13 cellular contexts compared by ENCODE assay signal in the genomic region with DNA sequence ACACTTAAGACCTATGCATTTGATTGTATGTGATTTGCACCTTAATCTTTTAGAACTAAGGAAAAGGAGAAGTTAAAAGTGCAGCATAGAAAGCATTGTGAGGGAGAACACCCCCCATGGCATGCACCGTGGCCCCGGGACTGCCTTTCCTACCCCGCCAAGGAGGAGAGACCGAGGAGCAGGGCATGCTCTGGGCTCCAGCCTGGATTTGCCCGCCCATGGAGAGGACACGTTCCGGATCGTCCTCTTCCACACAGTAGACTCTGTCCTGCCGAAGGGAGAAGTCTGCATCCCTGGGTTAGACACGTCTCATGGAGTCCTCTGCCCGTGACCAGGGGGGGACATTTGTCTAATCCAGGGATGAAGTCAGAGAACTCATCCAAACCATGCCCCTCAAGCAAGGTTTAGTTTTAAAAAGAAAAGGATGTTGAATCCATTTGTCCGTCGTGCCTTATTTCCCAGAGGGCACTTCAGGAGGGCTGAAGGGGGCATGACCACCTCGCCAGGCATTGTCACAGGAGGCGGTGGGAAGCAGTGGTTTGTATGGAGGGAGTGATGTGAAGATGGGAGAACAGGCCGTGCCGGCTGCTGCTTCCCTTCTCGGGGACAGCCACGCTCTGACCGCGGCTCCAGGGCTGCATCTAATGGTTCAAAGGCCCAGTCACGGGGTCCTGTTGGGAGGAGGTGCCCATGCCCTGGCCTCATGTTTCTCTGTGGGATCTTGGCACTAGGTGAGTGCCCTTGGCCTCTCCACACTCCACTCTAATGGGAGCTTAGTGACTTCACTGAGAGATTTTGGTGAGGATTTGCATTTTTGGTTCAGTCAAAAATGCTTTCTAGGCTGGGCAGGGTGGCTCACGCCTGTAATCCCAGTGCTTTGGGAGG.
DNase-seq lines count a peak whose midpoint lies in the region; ATAC-seq, FAIRE-seq and TF ChIP-seq lines count a peak whose summit lies in the region.
"Had no signal": no experiment of that assay in that cellular context is flagged by ENCODE, and none has a peak within 500 bp of the region (broad histone marks: within the 10 kb centered on the region; RNA-seq: fewer than 3 reads in every experiment).

No MANE protein-coding gene starts in this region.

- peaks cover 44% of the 10 kb centered on the region for H3K9me3 Mint-ChIP-seq in WTC11

- H2AFZ ChIP-seq in DND-41 (ENCODE audit: low read depth, low read length), result no peak overlapping the region

- no peak for TF ChIP-seq EP300 in A549 (IDR thresholded peaks at IDR 0.05)

- H3K4me3 ChIP-seq in A549 (no peak overlapping the region), DND-41 (ENCODE audit: low read depth in 1 of 2, low read length in 2 of 2) (no peak overlapping the region), mucosa of descending colon (no peak overlapping the region)
- H3K4me3 ChIP-seq: BLaER1 had no signal

- H3K27me3 ChIP-seq in DND-41 (ENCODE audit: insufficient read depth, low read length, poor library complexity), result no peaks in the 10 kb centered on the region
- H3K27me3 ChIP-seq: BLaER1 had no signal

- 0 out of 2 replicates have a peak, but pooled peaks cover 10% of the 10 kb centered on the region for H4K20me1 ChIP-seq in DND-41 (ENCODE audit: insufficient read depth, low read length)

- H3K79me2 ChIP-seq in DND-41 (ENCODE audit: insufficient read depth, low read length), result no peaks in the 10 kb centered on the region

- H3K27ac ChIP-seq in A549, result no peak overlapping the region
- H3K27ac ChIP-seq in DND-41 (ENCODE audit: low read length), result no peak overlapping the region
- H3K27ac ChIP-seq: BLaER1 had no signal

- H3K27ac Mint-ChIP-seq in WTC11, result no peak overlapping the region
- H3K27ac Mint-ChIP-seq: H9 had no signal

- H3K36me3 Mint-ChIP-seq in WTC11, result peaks cover 62% of the 10 kb centered on the region

- H3K4me3 Mint-ChIP-seq in WTC11, result no peak overlapping the region
- H3K4me3 Mint-ChIP-seq: H9 had no signal

- 89% methylated on average over 23 of the region's 23 CpGs for WGBS in A549 (ENCODE audit: missing lambda C conversion rate)

- no peaks in the 10 kb centered on the region for H3K4me1 Mint-ChIP-seq in WTC11
- H3K4me1 Mint-ChIP-seq: H9 had no signal

- TF ChIP-seq RAD21 in A549 (conservative IDR thresholded peaks at IDR 0.05 in 1 of 2, IDR thresholded peaks at IDR 0.05 in 1 of 2), result no peak

- TF ChIP-seq POLR2A in A549 (IDR thresholded peaks at IDR 0.05; ENCODE audit: low read length), result no peak

- H3K9me3 ChIP-seq in A549, result no peaks in the 10 kb centered on the region
- H3K9me3 ChIP-seq in DND-41 (ENCODE audit: insufficient read depth, low read length, severe bottlenecking), result no peaks in the 10 kb centered on the region
- no peaks in the 10 kb centered on the region for H3K9me3 ChIP-seq in mucosa of descending colon

- H3K36me3 ChIP-seq in DND-41 (ENCODE audit: insufficient read depth, low read length) (peaks cover 25% of the 10 kb centered on the region), mucosa of descending colon (ENCODE audit: low read depth) (peaks cover 6% of the 10 kb centered on the region)

- DNase-seq in A549 (ENCODE audit: low read depth in 1 of 2, low spot score in 1 of 2), result no peak
- no peak for DNase-seq in DND-41
- DNase-seq in WTC11 (ENCODE audit: low spot score), result no peak
- no peak for DNase-seq in mucosa of descending colon
- DNase-seq in cerebellar cortex (ENCODE audit: low spot score), result no peak
- DNase-seq in AML-193 (lab: John Stamatoyannopoulos, UW), result no peak
- DNase-seq in NCI-H526 treated with DMSO at 0.1 percent for 48 hours (lab: John Stamatoyannopoulos, UW), result no peak
- DNase-seq: DMS 273 treated with DMSO at 0.1 percent for 48 hours, H9, NCI-H146, NCI-H226, OCI-M1 had no signal

- intact Hi-C loops in mucosa of descending colon (cut with DNase I, micrococcal nuclease), result no loop called here

- POLR2A ChIA-PET in A549 (lab: Yijun Ruan, JAX) (no interaction called here), WTC11 (lab: Charles Lee) (no interaction called here)

- peak; percentile 28 to 56 for ATAC-seq in A549
- peak; percentile 36; the same call in 2 of the 3 replicates for ATAC-seq in DND-41 (ENCODE audit: insufficient read depth, low read depth)
- peak; percentile 34 for ATAC-seq in WTC11
- peak; percentile 26 for ATAC-seq in mucosa of descending colon

- CTCF ChIA-PET in A549 (lab: Yijun Ruan, JAX), result interaction anchor here (1.2 kb wide), 1 partner anchor 22 kb away, joined by 3 read pairs; no protein-coding TSS in a partner anchor
- CTCF ChIA-PET in WTC11 (lab: Charles Lee), result interaction anchor here (0.7 kb wide), 1 partner anchor 337 kb away, joined by 3 read pairs; no protein-coding TSS in a partner anchor

- H3K4me2 ChIP-seq in A549, result no peak overlapping the region
- H3K4me2 ChIP-seq in DND-41 (ENCODE audit: insufficient read depth, low read length), result no peak overlapping the region
- H3K4me2 ChIP-seq: BLaER1 had no signal

- TF ChIP-seq CTCF in A549 (IDR thresholded peaks at IDR 0.05), result no peak
- no peak for TF ChIP-seq CTCF in DND-41 (IDR thresholded peaks at IDR 0.05; ENCODE audit: borderline replicate concordance, extremely low read depth, low read length, poor library complexity, severe bottlenecking)
- TF ChIP-seq CTCF in WTC11 (IDR thresholded peaks at IDR 0.05), result no peak
- TF ChIP-seq CTCF in mucosa of descending colon (IDR thresholded peaks at IDR 0.05), result no peak

- H3K9ac ChIP-seq in DND-41 (ENCODE audit: low read depth, low read length), result no peak overlapping the region
- H3K9ac ChIP-seq: BLaER1 had no signal

- H3K4me1 ChIP-seq in A549 (no peaks in the 10 kb centered on the region), DND-41 (ENCODE audit: insufficient read depth, low read length) (no peaks in the 10 kb centered on the region), mucosa of descending colon (ENCODE audit: low read depth) (no peaks in the 10 kb centered on the region)
- H3K4me1 ChIP-seq: BLaER1 had no signal

- no peak for FAIRE-seq in A549 (lab: Jason Lieb, UNC)

- peaks cover 3% of the 10 kb centered on the region; the same call in 1 of the 2 replicates for H3K27me3 Mint-ChIP-seq in WTC11 (ENCODE audit: low read depth)

TF ChIP-seq in A549, 52 proteins besides CTCF, POLR2A, EP300 and RAD21 (continues in another document):
- TF ChIP-seq CEBPB (IDR thresholded peaks at IDR 0.05) (no peak), SMC3 (IDR thresholded peaks at IDR 0.05) (no peak), MAZ (IDR thresholded peaks at IDR 0.05; ENCODE audit: borderline replicate concordance, low read depth, low read length) (no peak), JUNB (IDR thresholded peaks at IDR 0.05) (no peak), MAFK (IDR thresholded peaks at IDR 0.05; ENCODE audit: partially characterized antibody) (no peak)
- TF ChIP-seq, protein P1, sequence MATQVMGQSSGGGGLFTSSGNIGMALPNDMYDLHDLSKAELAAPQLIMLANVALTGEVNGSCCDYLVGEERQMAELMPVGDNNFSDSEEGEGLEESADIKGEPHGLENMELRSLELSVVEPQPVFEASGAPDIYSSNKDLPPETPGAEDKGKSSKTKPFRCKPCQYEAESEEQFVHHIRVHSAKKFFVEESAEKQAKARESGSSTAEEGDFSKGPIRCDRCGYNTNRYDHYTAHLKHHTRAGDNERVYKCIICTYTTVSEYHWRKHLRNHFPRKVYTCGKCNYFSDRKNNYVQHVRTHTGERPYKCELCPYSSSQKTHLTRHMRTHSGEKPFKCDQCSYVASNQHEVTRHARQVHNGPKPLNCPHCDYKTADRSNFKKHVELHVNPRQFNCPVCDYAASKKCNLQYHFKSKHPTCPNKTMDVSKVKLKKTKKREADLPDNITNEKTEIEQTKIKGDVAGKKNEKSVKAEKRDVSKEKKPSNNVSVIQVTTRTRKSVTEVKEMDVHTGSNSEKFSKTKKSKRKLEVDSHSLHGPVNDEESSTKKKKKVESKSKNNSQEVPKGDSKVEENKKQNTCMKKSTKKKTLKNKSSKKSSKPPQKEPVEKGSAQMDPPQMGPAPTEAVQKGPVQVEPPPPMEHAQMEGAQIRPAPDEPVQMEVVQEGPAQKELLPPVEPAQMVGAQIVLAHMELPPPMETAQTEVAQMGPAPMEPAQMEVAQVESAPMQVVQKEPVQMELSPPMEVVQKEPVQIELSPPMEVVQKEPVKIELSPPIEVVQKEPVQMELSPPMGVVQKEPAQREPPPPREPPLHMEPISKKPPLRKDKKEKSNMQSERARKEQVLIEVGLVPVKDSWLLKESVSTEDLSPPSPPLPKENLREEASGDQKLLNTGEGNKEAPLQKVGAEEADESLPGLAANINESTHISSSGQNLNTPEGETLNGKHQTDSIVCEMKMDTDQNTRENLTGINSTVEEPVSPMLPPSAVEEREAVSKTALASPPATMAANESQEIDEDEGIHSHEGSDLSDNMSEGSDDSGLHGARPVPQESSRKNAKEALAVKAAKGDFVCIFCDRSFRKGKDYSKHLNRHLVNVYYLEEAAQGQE (IDR thresholded peaks at IDR 0.05), result no peak

TF ChIP-seq in WTC11, 78 proteins besides CTCF, POLR2A, EP300 and RAD21 (continues in another document):
- TF ChIP-seq, protein P2, sequence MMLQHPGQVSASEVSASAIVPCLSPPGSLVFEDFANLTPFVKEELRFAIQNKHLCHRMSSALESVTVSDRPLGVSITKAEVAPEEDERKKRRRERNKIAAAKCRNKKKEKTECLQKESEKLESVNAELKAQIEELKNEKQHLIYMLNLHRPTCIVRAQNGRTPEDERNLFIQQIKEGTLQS (CRISPR knock-in tag; conservative IDR thresholded peaks at IDR 0.05), result no peak
- TF ChIP-seq, protein P3, sequence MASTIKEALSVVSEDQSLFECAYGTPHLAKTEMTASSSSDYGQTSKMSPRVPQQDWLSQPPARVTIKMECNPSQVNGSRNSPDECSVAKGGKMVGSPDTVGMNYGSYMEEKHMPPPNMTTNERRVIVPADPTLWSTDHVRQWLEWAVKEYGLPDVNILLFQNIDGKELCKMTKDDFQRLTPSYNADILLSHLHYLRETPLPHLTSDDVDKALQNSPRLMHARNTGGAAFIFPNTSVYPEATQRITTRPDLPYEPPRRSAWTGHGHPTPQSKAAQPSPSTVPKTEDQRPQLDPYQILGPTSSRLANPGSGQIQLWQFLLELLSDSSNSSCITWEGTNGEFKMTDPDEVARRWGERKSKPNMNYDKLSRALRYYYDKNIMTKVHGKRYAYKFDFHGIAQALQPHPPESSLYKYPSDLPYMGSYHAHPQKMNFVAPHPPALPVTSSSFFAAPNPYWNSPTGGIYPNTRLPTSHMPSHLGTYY (CRISPR knock-in tag; IDR thresholded peaks at IDR 0.05), result no peak
- TF ChIP-seq TP53 (CRISPR knock-in tag; IDR thresholded peaks at IDR 0.05), result no peak
- no peak for TF ChIP-seq MYBL2 (CRISPR knock-in tag; IDR thresholded peaks at IDR 0.05)
